5 cellular contexts compared by ENCODE assay signal in genomic region chr10:101389532-101389931, GRCh38. TPM values are rescaled to one million over a fixed set of nuclear protein-coding genes. Genes with fewer than 3 reads are reported as not detected.
DNase-seq lines count a peak whose midpoint lies in the region; ATAC-seq, FAIRE-seq and TF ChIP-seq lines count a peak whose summit lies in the region.
"Not testable (repeated sequence)": the region's sequence is repeated elsewhere in the genome, so short reads cannot be mapped to it uniquely, and the experiment has no call there.

No MANE protein-coding gene starts in this region.

- not testable (repeated sequence) for H3K9ac ChIP-seq in K562 (ENCODE audit: insufficient read depth in 1 of 2, low read depth in 2 of 2, low read length in 2 of 2)

- H3K4me3 ChIP-seq in HEK293 (ENCODE audit: low read depth, low read length); K562: not testable (repeated sequence)

- H3K27me3 Mint-ChIP-seq in mesothelial cell of epicardium (ENCODE audit: low read depth) = not testable (repeated sequence)

- DNase-seq in HuH-7 (ENCODE audit: low spot score) = peak; percentile 11
- DNase-seq in K562 (ENCODE audit: extremely low read depth in 1 of 4, low spot score in 3 of 4); mesothelial cell of epicardium (ENCODE audit: low spot score in 2 of 2, unreplicated experiment in 2 of 2): not testable (repeated sequence)

- not testable (repeated sequence) for H3K27ac ChIP-seq in HEK293 (ENCODE audit: extremely low read depth, low read depth, low read length); K562 (ENCODE audit: extremely low read depth, low read depth, low read length)
- H3K27ac ChIP-seq in VCaP = peak overlapping the region; percentile 90

- BruUV-seq in K562 (replicated peaks; lab: Mats Ljungman, UMichigan) = not testable (repeated sequence)

- H4K20me1 ChIP-seq in K562 (replicated peaks; ENCODE audit: control insufficient read depth, insufficient read depth, low read length) = not testable (repeated sequence)

- H3K9me3 ChIP-seq in HEK293 (ENCODE audit: control insufficient read depth, insufficient read depth, low read depth, low read length); K562 (replicated peaks; ENCODE audit: control insufficient read depth, insufficient read depth, low read depth, low read length): not testable (repeated sequence)

- not testable (repeated sequence) for H3K4me2 ChIP-seq in K562 (ENCODE audit: insufficient read depth, low read length)

- peak overlapping the region; percentile 17 for H3K27ac Mint-ChIP-seq in mesothelial cell of epicardium

- intact Hi-C loops in K562 (cut with micrococcal nuclease) = not testable (repeated sequence)

- not testable (repeated sequence) for TF ChIP-seq POLR2A in K562 (conservative IDR thresholded peaks at IDR 0.05)

- FAIRE-seq in K562 (lab: Jason Lieb, UNC) = not testable (repeated sequence)

- in situ Hi-C loops in K562 (cut with MboI) = not testable (repeated sequence)

- not testable (repeated sequence) for H3K9me1 ChIP-seq in K562 (ENCODE audit: control insufficient read depth, insufficient read depth, low read length)

- H3K27me3 ChIP-seq in K562 (ENCODE audit: control insufficient read depth in 2 of 2, insufficient read depth in 2 of 2, low read length in 2 of 2) = not testable (repeated sequence)

- H2AFZ ChIP-seq in K562 (ENCODE audit: low read depth, low read length) = not testable (repeated sequence)

- not testable (repeated sequence) for H3K4me3 Mint-ChIP-seq in mesothelial cell of epicardium

- CTCF ChIA-PET in HEK293 (lab: Yijun Ruan, JAX) = interaction anchor here (0.7 to 0.9 kb wide), 2 partner anchors 96 to 107 kb away, joined by 3 read pairs; no protein-coding TSS in a partner anchor
- CTCF ChIA-PET in K562 (lab: Yijun Ruan, JAX; ENCODE audit: low intra/inter-chr PET ratio) = not testable (repeated sequence)

- H3K9me3 Mint-ChIP-seq in mesothelial cell of epicardium = not testable (repeated sequence)

- H3K79me2 ChIP-seq in K562 (ENCODE audit: control insufficient read depth, insufficient read depth, low read length) = not testable (repeated sequence)

- H3K36me3 Mint-ChIP-seq in mesothelial cell of epicardium = not testable (repeated sequence)

- ATAC-seq in K562 = not testable (repeated sequence)

- not testable (repeated sequence) for H3K36me3 ChIP-seq in HEK293 (ENCODE audit: control insufficient read depth in 2 of 2, insufficient read depth in 1 of 2, low read length in 2 of 2); K562 (ENCODE audit: control insufficient read depth, insufficient read depth, low read length)

- WGBS in K562 (ENCODE audit: insufficient coverage, low coverage, missing lambda C conversion rate) = 77% methylated on average over 2 of the region's 2 CpGs

- peaks cover 27% of the 10 kb centered on the region for H3K4me1 ChIP-seq in HEK293 (ENCODE audit: control insufficient read depth, insufficient read depth, low read length)
- not testable (repeated sequence) for H3K4me1 ChIP-seq in K562 (replicated peaks in 1 of 2; ENCODE audit: control insufficient read depth in 2 of 2, insufficient read depth in 2 of 2, low read length in 2 of 2)

- TF ChIP-seq CTCF in HEK293 (tag by site-specific recombination; IDR thresholded peaks at IDR 0.05); VCaP (conservative IDR thresholded peaks at IDR 0.05); K562 (IDR thresholded peaks at IDR 0.05 in 2 of 3, conservative IDR thresholded peaks at IDR 0.05 in 1 of 3; ENCODE audit: insufficient read depth in 2 of 3, low read depth in 1 of 3, low read length in 3 of 3); mesothelial cell of epicardium (IDR thresholded peaks at IDR 0.05; ENCODE audit: unreplicated experiment): not testable (repeated sequence)

- not testable (repeated sequence) for H3K4me1 Mint-ChIP-seq in mesothelial cell of epicardium

- TF ChIP-seq EP300 in K562 (IDR thresholded peaks at IDR 0.05; ENCODE audit: low read length) = not testable (repeated sequence)

- not testable (repeated sequence) for TF ChIP-seq RAD21 in K562 (CRISPR knock-in tag; conservative IDR thresholded peaks at IDR 0.05 in 1 of 2, IDR thresholded peaks at IDR 0.05 in 1 of 2)

- POLR2A ChIA-PET in HEK293 (lab: Yijun Ruan, JAX) = interaction anchor here (0.6 to 1.5 kb wide), 4 partner anchors 26 to 36 kb away, joined by 3 to 5 read pairs (median 3); no protein-coding TSS in a partner anchor
- POLR2A ChIA-PET in K562 (lab: Yijun Ruan, JAX) = not testable (repeated sequence)

TF ChIP-seq in HEK293, 187 proteins besides CTCF, POLR2A, EP300 and RAD21:
- 0 out of 2 replicates have a peak, but pooled peaks have one; percentile 39 for TF ChIP-seq ZNF580 (tag by site-specific recombination; IDR thresholded peaks at IDR 0.05)
- peak; percentile 10; the same call in 1 of the 2 replicates for TF ChIP-seq ZNF362 (tag by site-specific recombination; IDR thresholded peaks at IDR 0.05)
- TF ChIP-seq SCRT1 (tag by site-specific recombination; IDR thresholded peaks at IDR 0.05; ENCODE audit: borderline replicate concordance) = peak; percentile 30; the same call in 1 of the 2 replicates
- TF ChIP-seq ZNF121 (tag by site-specific recombination; IDR thresholded peaks at IDR 0.05) = peak; percentile 100
- peak; percentile 4; the same call in 1 of the 2 replicates for TF ChIP-seq ZNF335 (tag by site-specific recombination; conservative IDR thresholded peaks at IDR 0.05)
- TF ChIP-seq ZBTB20 (tag by site-specific recombination; IDR thresholded peaks at IDR 0.05) = 0 out of 2 replicates have a peak, but pooled peaks have one; percentile 5
- TF ChIP-seq ZNF600 (tag by site-specific recombination; IDR thresholded peaks at IDR 0.05) = 0 out of 2 replicates have a peak, but pooled peaks have one; percentile 26

TF ChIP-seq in K562, 482 proteins besides CTCF, POLR2A, EP300 and RAD21:
- TF ChIP-seq ZNF121 (CRISPR knock-in tag; conservative IDR thresholded peaks at IDR 0.05) (0 out of 2 replicates have a peak, but pooled peaks have one; percentile 12), NFIC (IDR thresholded peaks at IDR 0.05) (peak; percentile 38; the same call in 1 of the 2 replicates)

RNA-seq across cellular contexts. Expression of gene BTRC, which starts 35.6 kb away (rescaled TPM):
- total RNA-seq in K562 (2011; cell fraction: chromatin; rRNA removed; ENCODE audit: low replicate concordance) = 12.6 and 22.8 TPM in 2 replicates
- 6.7 and 7.5 TPM in 2 replicates for total RNA-seq in K562 (2011; cell fraction: nucleolus; rRNA removed)
- total RNA-seq in K562 (2011; cell fraction: nucleoplasm; rRNA removed) = 12.5 and 16.0 TPM in 2 replicates
- 3.2 and 6.4 TPM in 2 replicates for total RNA-seq in K562 (2014; rRNA removed)
- 7.5 and 8.6 TPM in 2 replicates for total RNA-seq in K562 (2014; rRNA removed; fragmentation: Illumina TruSeq; extraction: Trizol)
- 7.0 and 7.2 TPM in 2 replicates for total RNA-seq in K562 (2015; rRNA removed; fragmentation: Illumina TruSeq; extraction: Trizol)
- 9.1 and 11.9 TPM in 2 replicates for total RNA-seq in K562 (2021)
- polyA plus RNA-seq in K562 (2011; rRNA removed) = 9.9 and 15.4 TPM in 2 replicates
- polyA plus RNA-seq in K562 (2011; cell fraction: cytosol; rRNA removed) = 5.3 and 7.3 TPM in 2 replicates
- 6.6 and 8.2 TPM in 2 replicates for polyA plus RNA-seq in K562 (2011; cell fraction: nucleus; rRNA removed)
- polyA plus RNA-seq in K562 (2012) = 6.4 and 6.8 TPM in 2 replicates
- polyA plus RNA-seq in K562 (2014; fragmentation: Illumina TruSeq; extraction: Trizol) = 6.4 and 7.9 TPM in 2 replicates
- polyA plus RNA-seq in K562 (2014; fragmentation: Nextera tagmentation; extraction: Ambion mirVana) = 1 to 10 TPM; 1.6 to 3.3 TPM
- polyA plus RNA-seq in K562 (2014; rRNA removed) = 3.9 and 4.9 TPM in 2 replicates
- 21.1 and 23.0 TPM in 2 replicates for polyA minus RNA-seq in K562 (2011; rRNA and poly(A)+ RNA removed)
- polyA minus RNA-seq in K562 (2011; cell fraction: cytosol; rRNA and poly(A)+ RNA removed) = 5.4 and 7.6 TPM in 2 replicates
- 3.9 and 4.4 TPM in 2 replicates for polyA minus RNA-seq in K562 (2011; cell fraction: nucleus; rRNA and poly(A)+ RNA removed)
- total RNA-seq in mesothelial cell of epicardium = 37.5 to 38.4 TPM (median 37.7 TPM) in 3 replicates
